23 cellular contexts compared by ENCODE assay signal in the genomic region with DNA sequence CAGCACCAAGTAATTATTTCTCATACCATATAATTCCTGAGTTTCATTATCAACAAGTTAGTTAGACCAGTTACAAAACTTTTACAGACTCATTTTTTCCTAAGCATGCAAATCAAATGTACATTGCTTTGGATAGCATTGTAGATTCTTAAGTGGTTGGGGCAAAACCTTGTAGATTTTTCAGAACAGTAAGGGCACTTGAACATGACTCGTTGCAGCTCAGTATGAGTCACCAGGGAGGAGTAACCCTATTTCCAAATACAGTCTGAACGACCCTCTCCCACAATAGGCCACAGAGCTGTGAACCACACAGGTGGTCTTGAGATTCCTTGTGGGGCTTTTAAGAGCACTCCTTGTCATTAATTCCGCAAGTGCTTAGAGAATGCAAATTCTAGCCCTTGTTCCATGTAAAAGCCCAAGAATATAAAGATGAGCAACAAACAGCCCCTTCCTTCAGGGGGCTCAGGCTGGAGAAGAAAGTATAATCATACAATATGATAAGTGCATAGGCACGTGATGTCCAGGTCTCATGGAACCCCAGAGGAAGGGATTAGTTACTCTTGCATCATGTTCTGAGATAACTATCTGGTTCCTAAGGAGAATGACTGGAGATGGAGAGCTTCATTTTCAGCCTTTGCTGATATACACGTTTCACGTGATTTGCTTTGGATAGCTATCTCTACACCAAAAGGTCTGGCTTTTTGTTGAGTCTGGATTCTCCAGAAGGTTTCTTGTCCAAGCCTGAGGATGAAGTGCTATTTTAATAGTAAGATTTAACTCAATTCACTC.
"Had no signal": no experiment of that assay in that cellular context is flagged by ENCODE, and none has a peak within 500 bp of the region (broad histone marks: within the 10 kb centered on the region; RNA-seq: fewer than 3 reads in every experiment).

No MANE protein-coding gene starts in this region.

- DNase-seq: activated CD4-positive, alpha-beta memory T cell treated with anti-CD3 and anti-CD28 coated beads, Interleukin-2, amount 10 ng/mL, durations not matched to agents 7 days and 5 days; activated CD4-positive, alpha-beta T cell treated with anti-CD3 and anti-CD28 coated beads, Interleukin-2, amount 10 ng/mL, durations not matched to agents 24 days and 14 days; activated CD8-positive, alpha-beta memory T cell treated with anti-CD3 and anti-CD28 coated beads, Interleukin-2, amount 10 ng/mL, durations not matched to agents 7 days and 5 days; activated gamma-delta T cell treated with Interleukin-2 at 50 U/mL for 16 hours; activated T-cell treated with anti-CD3 and anti-CD28 coated beads for 4 hours; central memory CD4-positive, alpha-beta T cell; dermis blood vessel endothelial cell; effector memory CD4-positive, alpha-beta T cell; gastrocnemius medialis; hypothalamus; left colon; ovary; psoas muscle; right cardiac atrium; stimulated activated CD4-positive, alpha-beta T cell treated with anti-CD3 and anti-CD28 coated beads, Interleukin-1b, Interleukin-23, amount 100 ng/mL, for 48 hours; substantia nigra; SW 1271; T-helper 17 cell; thyroid gland had no signal

- H3K4me3 ChIP-seq: ascending aorta, gastrocnemius medialis, ovary, psoas muscle, thyroid gland had no signal

- H3K27ac Mint-ChIP-seq: activated CD4-positive, alpha-beta memory T cell treated with anti-CD3 and anti-CD28 coated beads, Interleukin-2, amount 10 ng/mL, durations not matched to agents 7 days and 5 days; activated CD4-positive, alpha-beta T cell treated with anti-CD3 and anti-CD28 coated beads, Interleukin-2, amount 10 ng/mL, durations not matched to agents 24 days and 14 days; activated CD8-positive, alpha-beta memory T cell treated with anti-CD3 and anti-CD28 coated beads, Interleukin-2, amount 10 ng/mL, durations not matched to agents 7 days and 5 days; activated naive CD4-positive, alpha-beta T cell treated with anti-CD3 and anti-CD28 coated beads, Interleukin-2, amount 50 U/mL, for 72 hours; natural killer cell treated with Interleukin-12 subunit alpha and Interleukin-12 subunit beta and Interleukin-15 and Interleukin-18, amount 100 ng/mL, for 72 hours; stimulated activated naive CD8-positive, alpha-beta T cell treated with anti-CD3 and anti-CD28 coated beads, Interleukin-15, Interleukin-2, amounts not matched to agents 100 ng/mL and 50 ng/mL, for 24 hours; T-helper 17 cell had no signal

- H3K27ac ChIP-seq: ascending aorta, gastrocnemius medialis, ovary, psoas muscle, thyroid gland had no signal

- H3K4me3 Mint-ChIP-seq: activated CD4-positive, alpha-beta memory T cell treated with anti-CD3 and anti-CD28 coated beads, Interleukin-2, amount 10 ng/mL, durations not matched to agents 7 days and 5 days; activated CD4-positive, alpha-beta T cell treated with anti-CD3 and anti-CD28 coated beads, Interleukin-2, amount 10 ng/mL, durations not matched to agents 24 days and 14 days; activated CD8-positive, alpha-beta memory T cell treated with anti-CD3 and anti-CD28 coated beads, Interleukin-2, amount 10 ng/mL, durations not matched to agents 7 days and 5 days; natural killer cell treated with Interleukin-12 subunit alpha and Interleukin-12 subunit beta and Interleukin-15 and Interleukin-18, amount 100 ng/mL, for 72 hours; stimulated activated naive CD8-positive, alpha-beta T cell treated with anti-CD3 and anti-CD28 coated beads, Interleukin-15, Interleukin-2, amounts not matched to agents 100 ng/mL and 50 ng/mL, for 24 hours; T-helper 17 cell had no signal

- ATAC-seq: activated CD8-positive, alpha-beta memory T cell treated with anti-CD3 and anti-CD28 coated beads, Interleukin-2, amount 10 ng/mL, durations not matched to agents 7 days and 5 days; activated naive CD4-positive, alpha-beta T cell treated with anti-CD3 and anti-CD28 coated beads, Interleukin-2, amount 50 U/mL, for 72 hours; gastrocnemius medialis; left colon; natural killer cell treated with Interleukin-12 subunit alpha and Interleukin-12 subunit beta and Interleukin-15 and Interleukin-18, amount 100 ng/mL, for 72 hours; psoas muscle; right cardiac atrium; T-helper 17 cell had no signal

- H3K4me1 ChIP-seq: ascending aorta, gastrocnemius medialis, psoas muscle, thyroid gland had no signal

- H3K36me3 Mint-ChIP-seq: activated CD8-positive, alpha-beta memory T cell treated with anti-CD3 and anti-CD28 coated beads, Interleukin-2, amount 10 ng/mL, durations not matched to agents 7 days and 5 days; activated naive CD4-positive, alpha-beta T cell treated with anti-CD3 and anti-CD28 coated beads, Interleukin-2, amount 50 U/mL, for 72 hours had no signal

- H3K36me3 ChIP-seq: ascending aorta, gastrocnemius medialis, ovary, thyroid gland had no signal

- H3K27me3 ChIP-seq: ascending aorta, gastrocnemius medialis, ovary, thyroid gland had no signal

- H3K27me3 Mint-ChIP-seq: activated CD4-positive, alpha-beta memory T cell treated with anti-CD3 and anti-CD28 coated beads, Interleukin-2, amount 10 ng/mL, durations not matched to agents 7 days and 5 days; activated CD4-positive, alpha-beta T cell treated with anti-CD3 and anti-CD28 coated beads, Interleukin-2, amount 10 ng/mL, durations not matched to agents 24 days and 14 days; activated CD8-positive, alpha-beta memory T cell treated with anti-CD3 and anti-CD28 coated beads, Interleukin-2, amount 10 ng/mL, durations not matched to agents 7 days and 5 days; natural killer cell treated with Interleukin-12 subunit alpha and Interleukin-12 subunit beta and Interleukin-15 and Interleukin-18, amount 100 ng/mL, for 72 hours; stimulated activated naive CD8-positive, alpha-beta T cell treated with anti-CD3 and anti-CD28 coated beads, Interleukin-15, Interleukin-2, amounts not matched to agents 100 ng/mL and 50 ng/mL, for 24 hours; T-helper 17 cell had no signal

- H3K4me1 Mint-ChIP-seq: activated CD4-positive, alpha-beta memory T cell treated with anti-CD3 and anti-CD28 coated beads, Interleukin-2, amount 10 ng/mL, durations not matched to agents 7 days and 5 days; activated CD4-positive, alpha-beta T cell treated with anti-CD3 and anti-CD28 coated beads, Interleukin-2, amount 10 ng/mL, durations not matched to agents 24 days and 14 days; activated CD8-positive, alpha-beta memory T cell treated with anti-CD3 and anti-CD28 coated beads, Interleukin-2, amount 10 ng/mL, durations not matched to agents 7 days and 5 days; T-helper 17 cell had no signal

- H3K9me3 ChIP-seq: ascending aorta, gastrocnemius medialis, ovary, psoas muscle, thyroid gland had no signal
